Comparison of ENCODE assay signal across 8 cellular contexts in the genomic region with DNA sequence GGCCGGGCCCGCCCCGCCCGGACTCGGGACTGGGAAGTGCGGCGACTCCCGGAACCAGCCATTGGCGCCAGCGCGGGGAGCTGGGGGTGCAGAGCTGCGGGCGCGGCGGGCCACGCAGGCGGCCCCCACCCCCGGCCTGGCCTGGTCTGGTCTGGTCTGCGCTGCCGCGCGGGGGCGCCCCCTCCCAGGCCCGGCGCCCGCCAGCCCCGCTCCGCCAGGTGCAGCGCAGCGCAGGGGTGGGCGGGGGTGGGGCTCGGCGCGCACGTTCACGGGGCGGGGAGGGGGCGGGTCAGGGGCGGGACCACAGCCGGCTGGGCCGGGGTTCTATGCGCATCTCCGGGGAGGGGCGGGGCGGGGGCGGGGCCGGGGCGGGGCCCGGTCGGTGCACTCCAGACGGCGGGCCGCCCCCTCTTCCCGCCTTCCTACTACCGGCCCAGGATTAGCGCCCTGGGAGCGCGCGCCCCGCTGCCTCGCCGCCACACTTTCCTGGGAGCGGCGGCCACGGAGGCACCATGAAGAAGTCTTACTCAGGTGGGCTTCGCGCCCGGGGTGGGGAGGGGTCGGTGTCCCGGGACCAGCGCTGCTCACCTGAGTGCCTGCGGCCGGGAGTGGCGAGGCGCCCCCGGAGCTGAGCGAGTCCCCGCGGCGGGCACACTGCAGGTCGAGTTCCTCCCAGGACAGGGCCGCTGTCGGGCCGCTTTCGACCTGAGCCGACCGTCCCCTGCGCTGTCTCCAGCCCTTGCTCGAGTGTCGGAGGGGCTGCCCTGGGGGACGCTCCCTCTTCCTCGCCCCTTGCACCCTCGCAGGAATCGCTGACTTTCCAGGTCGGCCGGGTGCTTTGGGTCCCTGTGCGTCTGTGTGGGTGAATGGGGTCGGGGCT.
DNase-seq lines count a peak whose midpoint lies in the region; TF ChIP-seq lines count a peak whose summit lies in the region.

No MANE protein-coding gene starts in this region.

- peak overlapping the region; percentile 69 to 89 for H3K9ac ChIP-seq in liver (ENCODE audit: low read depth in 1 of 2, low read length in 2 of 2)

- peak overlapping the region; percentile 88 to 93 for H3K27ac ChIP-seq in liver (ENCODE audit: low read depth in 1 of 2, low read length in 2 of 2)

- DNase-seq in GM10266 (ENCODE audit: extremely low spot score) (peak; percentile 97), HCEC 1CT (peak; percentile 28), NCI-H146 (lab: John Stamatoyannopoulos, UW) (peak; percentile 78), cerebellar cortex (ENCODE audit: low spot score) (peak; percentile 65), SIG-M5 treated with dmso at 0.1 percent for 504 hours (lab: John Stamatoyannopoulos, UW; ENCODE audit: unreplicated experiment) (no peak)
- peak; percentile 17 for DNase-seq in activated CD4-positive, CD25-positive, alpha-beta regulatory T cell treated with anti-CD3 and anti-CD28 coated beads, Interleukin-2, amount 50 U/mL, for 16 hours (ENCODE audit: low read depth, low spot score)
- peak; percentile 41 to 50 (median 49) for DNase-seq in stimulated activated CD4-positive, alpha-beta T cell treated with anti-CD3 and anti-CD28 coated beads, TNF-alpha, amount 100 ng/mL, for 4 hours (ENCODE audit: low read depth in 3 of 3)

- peaks cover 8 to 44% (median 16%) of the 10 kb centered on the region in 4 donors for H3K4me1 ChIP-seq in liver (ENCODE audit: control insufficient read depth in 4 of 4, insufficient read depth in 4 of 4, low read length in 3 of 4)

- peak; percentile 81 for TF ChIP-seq CTCF in GM10266 (IDR thresholded peaks at IDR 0.05; ENCODE audit: control insufficient read depth, insufficient read depth, low read depth, missing control alignments)
- TF ChIP-seq CTCF in liver (IDR thresholded peaks at IDR 0.05; ENCODE audit: low read depth, low read length, missing input control), result peak; percentile 36

- no peaks in the 10 kb centered on the region for H3K27me3 ChIP-seq in liver (ENCODE audit: control insufficient read depth in 4 of 4, insufficient read depth in 4 of 4, low read length in 3 of 4)

- no peaks in the 10 kb centered on the region for H3K9me3 ChIP-seq in liver (ENCODE audit: control insufficient read depth in 4 of 4, low read length in 3 of 4)

- no peak for TF ChIP-seq RAD21 in liver (IDR thresholded peaks at IDR 0.05)

- peak overlapping the region; percentile 81 to 93 (median 83) for H3K4me3 ChIP-seq in liver (ENCODE audit: low read depth in 1 of 3, low read length in 3 of 3)

- WGBS in liver, result 3% methylated on average over 98 of the region's 98 CpGs

- H3K36me3 ChIP-seq in liver (ENCODE audit: control insufficient read depth in 4 of 4, insufficient read depth in 3 of 4, low read depth in 1 of 4, low read length in 3 of 4), result no peaks in the 10 kb centered on the region

TF ChIP-seq in liver, 16 proteins besides CTCF, POLR2A, EP300 and RAD21:
- TF ChIP-seq HNF4G (IDR thresholded peaks at IDR 0.05) (no peak), HNF4A (conservative IDR thresholded peaks at IDR 0.05) (no peak), EGR1 (IDR thresholded peaks at IDR 0.05; ENCODE audit: low read depth in 2 of 2) (no peak), GABPA (IDR thresholded peaks at IDR 0.05 in 1 of 2, conservative IDR thresholded peaks at IDR 0.05 in 1 of 2) (no peak), FOXA1 (IDR thresholded peaks at IDR 0.05) (no peak), ATF3 (IDR thresholded peaks at IDR 0.05) (no peak), TAF1 (conservative IDR thresholded peaks at IDR 0.05) (no peak), REST (IDR thresholded peaks at IDR 0.05) (peak; percentile 74), RXRA (IDR thresholded peaks at IDR 0.05) (no peak), NR2F2 (IDR thresholded peaks at IDR 0.05) (no peak), YY1 (IDR thresholded peaks at IDR 0.05) (no peak), SP1 (IDR thresholded peaks at IDR 0.05) (peak; percentile 56)
- TF ChIP-seq, protein P1, sequence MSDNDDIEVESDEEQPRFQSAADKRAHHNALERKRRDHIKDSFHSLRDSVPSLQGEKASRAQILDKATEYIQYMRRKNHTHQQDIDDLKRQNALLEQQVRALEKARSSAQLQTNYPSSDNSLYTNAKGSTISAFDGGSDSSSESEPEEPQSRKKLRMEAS (IDR thresholded peaks at IDR 0.05), result no peak
